ENCODE assay signal across 8 cellular contexts in the genomic region with DNA sequence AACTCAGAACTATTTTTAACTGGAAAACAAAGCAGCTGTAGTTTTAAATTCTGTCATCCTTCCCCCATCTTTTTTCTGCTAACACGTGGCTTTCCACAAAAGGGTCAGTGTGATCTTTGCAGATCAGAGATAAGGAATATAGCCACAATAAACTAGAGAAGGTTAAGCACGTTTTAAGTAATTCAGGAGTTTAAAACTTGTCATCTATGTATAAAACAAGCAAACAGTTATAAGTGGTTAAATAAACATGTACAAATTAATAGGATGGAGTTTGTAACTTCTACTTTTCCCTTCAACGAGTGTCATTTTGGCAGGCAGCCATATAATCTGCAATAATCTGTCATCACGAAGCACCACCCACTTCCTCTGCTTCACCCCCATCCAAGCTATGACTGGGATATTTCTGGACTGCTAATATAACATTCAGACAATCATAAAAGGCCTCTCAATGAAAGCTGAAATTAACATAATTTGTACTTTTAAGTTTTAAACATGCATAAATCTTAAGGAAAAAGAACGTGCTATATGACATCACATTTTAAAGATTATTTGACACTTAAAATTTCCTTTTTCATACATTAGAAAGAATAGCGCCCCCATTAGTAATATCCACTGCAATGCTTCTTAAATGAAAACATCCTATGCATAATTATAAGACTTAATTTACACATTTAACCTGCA. TPM values are rescaled to one million over a fixed set of nuclear protein-coding genes. Genes with fewer than 3 reads are reported as not detected.
DNase-seq lines count a peak whose midpoint lies in the region; ATAC-seq and TF ChIP-seq lines count a peak whose summit lies in the region.

No MANE protein-coding gene starts in this region.

- 19% methylated on average over 6 of the region's 6 CpGs for WGBS in suprapubic skin

- TF ChIP-seq POLR2A in breast epithelium (IDR thresholded peaks at IDR 0.05) (no peak), suprapubic skin (IDR thresholded peaks at IDR 0.05) (no peak)

- ATAC-seq in HG03139 (IDR thresholded peaks at IDR 0.05; ENCODE audit: unreplicated experiment), result peak; percentile 59
- ATAC-seq in left lung, result peak; percentile 58
- no peak for ATAC-seq in omental fat pad (ENCODE audit: low FRiP score)

- peak; percentile 67 for DNase-seq in stimulated activated CD4-positive, alpha-beta T cell treated with anti-CD3 and anti-CD28 coated beads, Interleukin-15, amount 100 ng/mL, for 24 hours
- DNase-seq in stimulated activated CD4-positive, alpha-beta T cell treated with anti-CD3 and anti-CD28 coated beads, Interleukin-12 subunit alpha, Interleukin-12 subunit beta, amount 100 ng/mL, for 4 hours, result no peak
- DNase-seq in SIG-M5 treated with dmso at 0.1 percent for 504 hours (lab: John Stamatoyannopoulos, UW; ENCODE audit: unreplicated experiment), result peak; percentile 93
- no peak for DNase-seq in breast epithelium (ENCODE audit: low spot score in 2 of 2)
- no peak for DNase-seq in left lung
- DNase-seq in suprapubic skin (ENCODE audit: low spot score in 2 of 2), result no peak
- DNase-seq in omental fat pad (ENCODE audit: low spot score), result no peak

- no peaks in the 10 kb centered on the region for H3K27me3 ChIP-seq in breast epithelium
- no peaks in the 10 kb centered on the region for H3K27me3 ChIP-seq in left lung
- H3K27me3 ChIP-seq in suprapubic skin, result no peaks in the 10 kb centered on the region

- H3K9me3 ChIP-seq in breast epithelium (no peaks in the 10 kb centered on the region), left lung (no peaks in the 10 kb centered on the region), suprapubic skin (no peaks in the 10 kb centered on the region)

- peak overlapping the region; percentile 61 to 81 for H3K27ac ChIP-seq in breast epithelium
- H3K27ac ChIP-seq in left lung, result peak overlapping the region; percentile 82 to 84
- peak overlapping the region; percentile 83 for H3K27ac ChIP-seq in suprapubic skin

- no peaks in the 10 kb centered on the region for H3K36me3 ChIP-seq in breast epithelium
- no peaks in the 10 kb centered on the region for H3K36me3 ChIP-seq in left lung
- H3K36me3 ChIP-seq in suprapubic skin, result no peaks in the 10 kb centered on the region

- H3K4me1 ChIP-seq in breast epithelium (no peaks in the 10 kb centered on the region), left lung (peaks cover 11 to 81% of the 10 kb centered on the region in 2 donors), suprapubic skin (peaks cover 24% of the 10 kb centered on the region)

- TF ChIP-seq CTCF in breast epithelium (IDR thresholded peaks at IDR 0.05) (no peak), left lung (IDR thresholded peaks at IDR 0.05) (no peak), suprapubic skin (IDR thresholded peaks at IDR 0.05) (no peak), omental fat pad (IDR thresholded peaks at IDR 0.05) (no peak)

- TF ChIP-seq EP300 in suprapubic skin (IDR thresholded peaks at IDR 0.05), result no peak

- intact Hi-C loops in breast epithelium (cut with DNase I; ENCODE audit: low total_unique reads) (no loop called here), left lung (cut with DNase I) (no loop called here)

- peak overlapping the region in 1 of 3 donors; percentile 29 for H3K4me3 ChIP-seq in breast epithelium
- H3K4me3 ChIP-seq in left lung, result peak overlapping the region in 1 of 2 donors; percentile 32
- no peak overlapping the region for H3K4me3 ChIP-seq in suprapubic skin

RNA-seq across cellular contexts. Expression of gene TAOK3, which starts 15.2 kb away (rescaled TPM):
- 10 to 100 TPM; 43.5 to 57.8 (median 46.9) TPM for total RNA-seq in breast epithelium
- 10 to 100 TPM; 39.5 to 52.0 TPM for total RNA-seq in left lung
- 10 to 100 TPM; 22.7 to 61.7 (median 38.8) TPM for total RNA-seq in suprapubic skin
- total RNA-seq in omental fat pad, result 10 to 100 TPM; 35.5 to 47.4 (median 40.7) TPM

RNA-seq across cellular contexts. Expression of gene SUDS3, which starts 18.9 kb away (rescaled TPM):
- total RNA-seq in breast epithelium, result 10 to 100 TPM; 38.9 to 66.3 (median 47.2) TPM
- total RNA-seq in left lung, result 10 to 100 TPM; 23.6 to 27.9 TPM
- total RNA-seq in suprapubic skin, result 10 to 100 TPM; 37.7 to 66.3 (median 50.1) TPM
- total RNA-seq in omental fat pad, result 10 to 100 TPM; 27.7 to 45.6 (median 29.6) TPM

Comparison
In these comparisons a context has a peak if more than half of its experiments do, and no peak if none do; other contexts are left out.
1. DNase-seq: peak in stimulated activated CD4-positive, alpha-beta T cell treated with anti-CD3 and anti-CD28 coated beads, Interleukin-15, amount 100 ng/mL, for 24 hours (single experiment) and SIG-M5 treated with dmso at 0.1 percent for 504 hours (single experiment); none in stimulated activated CD4-positive, alpha-beta T cell treated with anti-CD3 and anti-CD28 coated beads, Interleukin-12 subunit alpha, Interleukin-12 subunit beta, amount 100 ng/mL, for 4 hours (single experiment), breast epithelium (0 of 2), left lung (0 of 2), suprapubic skin (0 of 2) and omental fat pad (single experiment).
2. Peak in every context shown above with its lines, with median percentiles within 50 percentile points of each other: H3K27ac ChIP-seq.